In the genomic region with DNA sequence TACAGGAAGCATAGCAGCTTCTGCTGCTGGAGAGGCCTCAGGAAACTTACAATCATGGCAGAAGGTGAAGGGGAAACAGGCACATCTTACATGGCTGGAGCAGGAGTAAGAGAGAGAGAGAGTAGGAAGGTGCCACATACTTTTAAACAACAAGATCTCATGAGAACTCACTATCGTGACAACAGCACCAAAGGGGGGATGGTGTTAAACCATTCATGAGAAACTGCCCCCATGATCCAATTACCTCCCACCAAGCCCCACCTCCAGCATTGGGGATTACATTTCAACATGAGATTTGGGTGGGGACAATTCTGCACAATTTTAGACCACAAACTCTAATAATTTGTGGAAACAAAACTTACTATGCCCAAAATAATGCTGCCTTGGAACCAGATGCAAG, we compare ENCODE assay signal across 19 cellular contexts. TPM values are rescaled to one million over a fixed set of nuclear protein-coding genes. Genes with fewer than 3 reads are reported as not detected.
DNase-seq lines count a peak whose midpoint lies in the region; ATAC-seq and TF ChIP-seq lines count a peak whose summit lies in the region.
"Had no signal": no experiment of that assay in that cellular context is flagged by ENCODE, and none has a peak within 500 bp of the region (broad histone marks: within the 10 kb centered on the region; RNA-seq: fewer than 3 reads in every experiment).

No MANE protein-coding gene starts in this region.

- TF ChIP-seq CTCF in natural killer cell (IDR thresholded peaks at IDR 0.05) (no peak), VCaP (conservative IDR thresholded peaks at IDR 0.05) (no peak), mesothelial cell of epicardium (IDR thresholded peaks at IDR 0.05; ENCODE audit: unreplicated experiment) (no peak)

- peaks cover 2 to 3% of the 10 kb centered on the region in 2 donors for H3K9me3 Mint-ChIP-seq in natural killer cell
- peaks cover 2% of the 10 kb centered on the region for H3K9me3 Mint-ChIP-seq in natural killer cell treated with Interleukin-12 subunit alpha and Interleukin-12 subunit beta and Interleukin-15 and Interleukin-18, amount 100 ng/mL, for 72 hours
- H3K9me3 Mint-ChIP-seq in mesothelial cell of epicardium, result peaks cover 28% of the 10 kb centered on the region

- DNase-seq in natural killer cell (no peak), mesothelial cell of epicardium (ENCODE audit: low spot score in 2 of 2, unreplicated experiment in 2 of 2) (no peak), NCI-H226 (no peak)
- no peak for DNase-seq in natural killer cell treated with Interleukin-12 subunit alpha and Interleukin-12 subunit beta and Interleukin-15 and Interleukin-18, amount 100 ng/mL, for 72 hours (ENCODE audit: low spot score)
- no peak for DNase-seq in activated CD4-positive, alpha-beta T cell treated with anti-CD3 and anti-CD28 coated beads for 48 hours
- no peak for DNase-seq in stimulated activated CD4-positive, alpha-beta T cell treated with anti-CD3 and anti-CD28 coated beads, Interleukin-15, amount 100 ng/mL, for 24 hours
- DNase-seq: AML-193; Caco-2; Calu3; CD4-positive, alpha-beta T cell; CD8-positive, alpha-beta T cell; DMS79 treated with DMSO at 0.1 percent for 48 hours; GF-D8 had no signal

- no peak for ATAC-seq in natural killer cell
- ATAC-seq in natural killer cell treated with Interleukin-12 subunit alpha and Interleukin-12 subunit beta and Interleukin-15 and Interleukin-18, amount 100 ng/mL, for 72 hours, result no peak
- ATAC-seq: A549; CD8-positive, alpha-beta T cell had no signal

- no peaks in the 10 kb centered on the region for H3K27me3 Mint-ChIP-seq in natural killer cell (ENCODE audit: low read depth in 2 of 2)
- no peaks in the 10 kb centered on the region for H3K27me3 Mint-ChIP-seq in natural killer cell treated with Interleukin-12 subunit alpha and Interleukin-12 subunit beta and Interleukin-15 and Interleukin-18, amount 100 ng/mL, for 72 hours
- no peaks in the 10 kb centered on the region for H3K27me3 Mint-ChIP-seq in mesothelial cell of epicardium (ENCODE audit: low read depth)
- H3K27me3 Mint-ChIP-seq: B cell; CD4-positive, alpha-beta T cell had no signal

- peak overlapping the region; percentile 85 to 92 for H3K27ac Mint-ChIP-seq in natural killer cell
- peak overlapping the region in 1 of 2 donors; percentile 14 for H3K27ac Mint-ChIP-seq in natural killer cell treated with Interleukin-12 subunit alpha and Interleukin-12 subunit beta and Interleukin-15 and Interleukin-18, amount 100 ng/mL, for 72 hours
- peak overlapping the region; percentile 64 for H3K27ac Mint-ChIP-seq in mesothelial cell of epicardium
- H3K27ac Mint-ChIP-seq: B cell; CD4-positive, alpha-beta T cell; CD8-positive, alpha-beta T cell had no signal

- H3K4me3 Mint-ChIP-seq in natural killer cell, result peak overlapping the region; percentile 25
- H3K4me3 Mint-ChIP-seq in natural killer cell treated with Interleukin-12 subunit alpha and Interleukin-12 subunit beta and Interleukin-15 and Interleukin-18, amount 100 ng/mL, for 72 hours, result no peak overlapping the region
- H3K4me3 Mint-ChIP-seq in mesothelial cell of epicardium, result no peak overlapping the region
- H3K4me3 Mint-ChIP-seq: B cell; CD4-positive, alpha-beta T cell; CD8-positive, alpha-beta T cell had no signal

- H3K4me1 Mint-ChIP-seq in natural killer cell (peaks cover 26 to 34% of the 10 kb centered on the region in 2 donors), mesothelial cell of epicardium (peaks cover 46% of the 10 kb centered on the region)
- H3K4me1 Mint-ChIP-seq in natural killer cell treated with Interleukin-12 subunit alpha and Interleukin-12 subunit beta and Interleukin-15 and Interleukin-18, amount 100 ng/mL, for 72 hours (ENCODE audit: low read depth in 2 of 2), result peaks cover 16 to 23% of the 10 kb centered on the region in 2 donors
- H3K4me1 Mint-ChIP-seq: B cell had no signal

- intact Hi-C loops in natural killer cell (cut with micrococcal nuclease), result loop anchor here (5.0 to 10.0 kb wide), 3 partner anchors 404 to 566 kb away; a partner anchor contains a TSS

- H3K36me3 Mint-ChIP-seq in natural killer cell (no peaks in the 10 kb centered on the region), mesothelial cell of epicardium (peaks cover 12% of the 10 kb centered on the region)
- peaks cover 21% of the 10 kb centered on the region for H3K36me3 Mint-ChIP-seq in natural killer cell treated with Interleukin-12 subunit alpha and Interleukin-12 subunit beta and Interleukin-15 and Interleukin-18, amount 100 ng/mL, for 72 hours

- peak overlapping the region; percentile 62 for H3K27ac ChIP-seq in VCaP
- H3K27ac ChIP-seq: 22Rv1; A549; BLaER1 treated with 17β-estradiol and CSF1 and Interleukin-3, amounts not matched to agents 10 nM and 100 nM; C4-2B had no signal

RNA-seq across cellular contexts. Expression of a gene that starts 16.8 kb away (rescaled TPM):
- total RNA-seq in natural killer cell (under 1 TPM in 2 of 3 donors, not detected in 1; 0.65 to 0.68 TPM), mesothelial cell of epicardium (0.57 to 1.3 TPM (median 0.83 TPM) in 3 replicates)
- not detected for total RNA-seq in natural killer cell treated with Interleukin-12 subunit alpha and Interleukin-12 subunit beta and Interleukin-15 and Interleukin-18, amount 100 ng/mL, for 72 hours
- total RNA-seq: B cell; CD4-positive, alpha-beta T cell; CD8-positive, alpha-beta T cell had no signal
